ENCODE assay signal across 8 cellular contexts in the genomic region with DNA sequence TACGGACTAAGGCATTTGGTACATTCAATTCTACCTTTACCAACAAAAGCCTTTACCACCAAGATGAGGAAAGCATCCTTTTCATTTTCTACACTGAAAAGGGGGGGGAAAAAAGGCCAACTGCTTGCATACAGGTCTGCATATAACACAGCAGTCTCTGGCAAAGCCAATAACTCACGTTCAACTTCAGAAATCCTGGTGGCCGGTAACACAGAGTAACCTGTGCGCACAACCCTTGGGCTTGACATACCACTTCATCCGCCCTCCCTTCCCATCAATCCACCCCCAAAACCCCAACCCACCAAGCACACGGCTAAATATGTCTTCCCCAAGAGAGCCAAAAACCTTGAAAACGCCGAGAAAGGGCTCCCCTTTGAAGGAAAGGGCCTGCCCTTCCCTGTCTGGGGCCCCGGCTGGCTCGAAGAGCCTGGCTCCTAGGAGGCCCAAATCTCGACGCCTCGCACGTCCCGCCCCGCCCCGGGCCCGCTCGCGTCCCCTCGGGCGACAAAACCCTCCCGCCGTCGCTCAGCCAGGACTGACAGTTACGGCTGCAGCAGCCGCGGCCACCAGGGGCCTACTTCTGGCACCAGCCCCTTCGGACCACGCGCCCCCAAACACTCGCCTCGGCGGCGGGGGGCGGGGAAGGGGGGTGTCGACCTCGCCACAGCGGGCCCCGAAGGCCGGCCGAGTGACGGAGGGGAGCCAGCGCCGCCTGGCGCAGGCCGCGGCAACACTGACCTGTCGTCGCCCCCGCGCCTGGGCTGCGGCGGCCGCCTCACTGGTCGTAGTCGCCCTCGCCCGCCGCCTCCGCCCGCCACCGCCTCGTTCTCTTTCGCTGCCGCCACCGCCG.
DNase-seq lines count a peak whose midpoint lies in the region; ATAC-seq and TF ChIP-seq lines count a peak whose summit lies in the region.

No MANE protein-coding gene starts in this region.

- H3K4me3 ChIP-seq in KMS-11 (IDR thresholded peaks at IDR 0.05; ENCODE audit: insufficient read depth, low read depth, low read length), result no peak overlapping the region

- no peaks in the 10 kb centered on the region for H3K36me3 ChIP-seq in KMS-11 (ENCODE audit: insufficient read depth)

- no peak overlapping the region for H2AFZ ChIP-seq in KMS-11 (ENCODE audit: low read depth)

- H3K27ac ChIP-seq in KMS-11, result peak overlapping the region; percentile 72

- TF ChIP-seq CTCF in KMS-11 (conservative IDR thresholded peaks at IDR 0.05; ENCODE audit: low read depth, low read length), result no peak

- DNase-seq in GM03348 (ENCODE audit: low spot score), result peak; percentile 68
- DNase-seq in UCSD-AML1 (lab: John Stamatoyannopoulos, UW; ENCODE audit: unreplicated experiment), result peak; percentile 77
- DNase-seq in brain pericyte (ENCODE audit: low read depth, low spot score), result peak; percentile 15
- peak; percentile 59 for DNase-seq in iPS-NIHi11 (ENCODE audit: low spot score)
- peak; percentile 44 for DNase-seq in stimulated activated CD4-positive, alpha-beta T cell treated with anti-CD3 and anti-CD28 coated beads, Interleukin-12 subunit alpha, Interleukin-12 subunit beta, amount 100 ng/mL, for 4 hours
- no peak for DNase-seq in kidney glomerular epithelial cell (lab: John Stamatoyannopoulos, UW)

- no peaks in the 10 kb centered on the region for H4K20me1 ChIP-seq in KMS-11 (ENCODE audit: insufficient read depth)

- ATAC-seq in GM21723 (IDR thresholded peaks at IDR 0.05; ENCODE audit: unreplicated experiment), result peak; percentile 60

- H3K4me1 ChIP-seq in KMS-11 (ENCODE audit: low read depth, poor library complexity, severe bottlenecking), result no peaks in the 10 kb centered on the region

- peak overlapping the region; percentile 17; the same call in 1 of the 2 replicates for H3K4me2 ChIP-seq in KMS-11

- H3K27me3 ChIP-seq in KMS-11 (ENCODE audit: insufficient read depth, low read depth), result no peaks in the 10 kb centered on the region

- peaks cover 29% of the 10 kb centered on the region for H3K79me2 ChIP-seq in KMS-11 (ENCODE audit: insufficient read depth, low read depth)

- H3K9ac ChIP-seq in KMS-11, result peak overlapping the region; percentile 71; the same call in 1 of the 2 replicates
